Comparison of ENCODE assay signal across 15 cellular contexts in genomic region chr18:22174341-22175148, GRCh38. TPM values are rescaled to one million over a fixed set of nuclear protein-coding genes. Genes with fewer than 3 reads are reported as not detected.
DNase-seq lines count a peak whose midpoint lies in the region; ATAC-seq and TF ChIP-seq lines count a peak whose summit lies in the region.
"Had no signal": no experiment of that assay in that cellular context is flagged by ENCODE, and none has a peak within 500 bp of the region (broad histone marks: within the 10 kb centered on the region; RNA-seq: fewer than 3 reads in every experiment).

No MANE protein-coding gene starts in this region.

- peaks cover 9% of the 10 kb centered on the region for H3K4me1 ChIP-seq in mucosa of descending colon (ENCODE audit: low read depth)
- H3K4me1 ChIP-seq in aorta (ENCODE audit: control insufficient read depth in 1 of 2, insufficient read depth in 2 of 2, low read length in 2 of 2), result no peaks in the 10 kb centered on the region
- H3K4me1 ChIP-seq in SK-N-SH (ENCODE audit: control insufficient read depth in 1 of 2, insufficient read depth in 2 of 2, low read depth in 1 of 2, low read length in 1 of 2), result peaks cover 0 to 2% of the 10 kb centered on the region in 2 experiments; a peak in 1 of 4 replicates

- no peaks in the 10 kb centered on the region for H3K9me2 ChIP-seq in SK-N-SH

- peak overlapping the region; percentile 86 to 87 for H3K27ac ChIP-seq in aorta (ENCODE audit: low read depth in 1 of 2, low read length in 2 of 2)
- no peak overlapping the region for H3K27ac ChIP-seq in SK-N-SH (ENCODE audit: low read depth in 2 of 2, low read length in 1 of 2)

- no peak overlapping the region for H3K9ac ChIP-seq in SK-N-SH

- H3K4me3 ChIP-seq in fibroblast of pulmonary artery (replicated peaks; ENCODE audit: low read depth, low read length) (peak overlapping the region; percentile 70), mucosa of descending colon (no peak overlapping the region), aorta (ENCODE audit: low read length in 2 of 2) (peak overlapping the region; percentile 45 to 85), SK-N-SH (ENCODE audit: low read depth in 2 of 2, low read length in 1 of 2) (no peak overlapping the region)

- WGBS in aorta, 2 donors, result 1 to 3% methylated on average over 6 of the region's 6 CpGs
- 15% methylated on average over 6 of the region's 6 CpGs for WGBS in SK-N-SH (ENCODE audit: low lambda C conversion rate)

- TF ChIP-seq CTCF in fibroblast of pulmonary artery (IDR thresholded peaks at IDR 0.05; ENCODE audit: low read length, missing control alignments) (peak; percentile 10), mucosa of descending colon (IDR thresholded peaks at IDR 0.05) (no peak), SK-N-SH (IDR thresholded peaks at IDR 0.05) (no peak)

- H3K27me3 ChIP-seq in aorta (ENCODE audit: control insufficient read depth in 1 of 2, insufficient read depth in 2 of 2, low read length in 1 of 2) (no peaks in the 10 kb centered on the region), SK-N-SH (ENCODE audit: insufficient read depth) (peaks cover 91% of the 10 kb centered on the region)

- H3K4me2 ChIP-seq in SK-N-SH, result no peak overlapping the region

- no peak for TF ChIP-seq EP300 in SK-N-SH (IDR thresholded peaks at IDR 0.05; ENCODE audit: borderline replicate concordance in 1 of 2, low read depth in 1 of 2, low read length in 1 of 2)

- intact Hi-C loops in Right ventricle myocardium inferior (cut with DNase I), result no loop called here
- intact Hi-C loops in cardiac septum (cut with DNase I), result loop anchor here (2.0 to 5.0 kb wide), 2 partner anchors 93 to 386 kb away; no protein-coding TSS in a partner anchor
- intact Hi-C loops in mucosa of descending colon (cut with DNase I, micrococcal nuclease), result loop anchor here in 1 of 2 donors (5.0 kb wide), 1 partner anchor 173 kb away; no protein-coding TSS in a partner anchor
- intact Hi-C loops in aorta (cut with DNase I), result loop anchor here (5.0 kb wide), 3 partner anchors 173 to 538 kb away; no protein-coding TSS in a partner anchor

- CTCF ChIA-PET in SK-N-SH (lab: Yijun Ruan, JAX), result interaction anchor here (0.7 to 0.9 kb wide), 3 partner anchors 33 to 191 kb away, joined by 3 read pairs; no protein-coding TSS in a partner anchor

- H2AFZ ChIP-seq in SK-N-SH (ENCODE audit: low read depth), result no peak overlapping the region

- no peaks in the 10 kb centered on the region for H3K9me3 ChIP-seq in mucosa of descending colon
- H3K9me3 ChIP-seq in aorta (ENCODE audit: control insufficient read depth, low read length), result no peaks in the 10 kb centered on the region
- H3K9me3 ChIP-seq in SK-N-SH, result no peaks in the 10 kb centered on the region

- DNase-seq in Right ventricle myocardium inferior (ENCODE audit: missing footprints) (no peak), cardiac septum (ENCODE audit: low spot score) (no peak), fibroblast of pulmonary artery (ENCODE audit: low read depth) (peak; percentile 64), mucosa of descending colon (peak in 1 of 3 donors; percentile 46), aorta (no peak), superior temporal gyrus (ENCODE audit: extremely low spot score) (no peak), SK-N-SH (no peak)
- no peak for DNase-seq in NK-92 treated with Interleukin-12 subunit alpha and Interleukin-12 subunit beta, amount 100 ng/mL, for 24 hours (lab: John Stamatoyannopoulos, UW)
- DNase-seq: activated CD4-positive, CD25-positive, alpha-beta regulatory T cell treated with anti-CD3 and anti-CD28 coated beads, Interleukin-2, amount 50 U/mL, for 72 hours; DMS 273 treated with DMSO at 0.1 percent for 48 hours; effector CD8-positive, alpha-beta T cell; HFFc6; hypothalamus; natural killer cell; stimulated activated CD4-positive, alpha-beta T cell treated with anti-CD3 and anti-CD28 coated beads, Interleukin-15, amount 100 ng/mL, for 24 hours had no signal

- no peaks in the 10 kb centered on the region for H3K36me3 ChIP-seq in mucosa of descending colon (ENCODE audit: low read depth)
- H3K36me3 ChIP-seq in aorta (ENCODE audit: control insufficient read depth in 1 of 2, insufficient read depth in 2 of 2, low read length in 1 of 2), result peaks cover 7 to 9% of the 10 kb centered on the region in 2 donors
- no peaks in the 10 kb centered on the region for H3K36me3 ChIP-seq in SK-N-SH (replicated peaks in 1 of 2; ENCODE audit: control insufficient read depth in 1 of 2, insufficient read depth in 2 of 2, low read length in 1 of 2)

- POLR2A ChIA-PET in SK-N-SH (lab: Yijun Ruan, JAX), result no interaction called here

- H3K79me2 ChIP-seq in SK-N-SH (ENCODE audit: insufficient read depth), result no peaks in the 10 kb centered on the region

- no peaks in the 10 kb centered on the region for H4K20me1 ChIP-seq in SK-N-SH (ENCODE audit: insufficient read depth)

- ATAC-seq in Right ventricle myocardium inferior, result peak; percentile 18
- peak; percentile 10 for ATAC-seq in mucosa of descending colon
- no peak for ATAC-seq in aorta (ENCODE audit: low FRiP score)

- no peaks in the 10 kb centered on the region for H3F3A ChIP-seq in SK-N-SH (replicated peaks; ENCODE audit: insufficient read depth)

- no peak for TF ChIP-seq RAD21 in SK-N-SH (IDR thresholded peaks at IDR 0.05; ENCODE audit: low read length)

TF ChIP-seq in SK-N-SH, 30 proteins besides CTCF, POLR2A, EP300 and RAD21:
- TF ChIP-seq RXRA (IDR thresholded peaks at IDR 0.05; ENCODE audit: borderline replicate concordance, low read depth) (no peak), MEF2A (IDR thresholded peaks at IDR 0.05; ENCODE audit: borderline replicate concordance, low read depth) (no peak), TAF1 (IDR thresholded peaks at IDR 0.05; ENCODE audit: borderline replicate concordance, low read depth, low read length) (no peak), GATA2 (CRISPR knock-in tag; IDR thresholded peaks at IDR 0.05) (no peak), MAX (IDR thresholded peaks at IDR 0.05; ENCODE audit: low read depth) (no peak), GABPA (IDR thresholded peaks at IDR 0.05; ENCODE audit: low read depth) (no peak), RCOR1 (IDR thresholded peaks at IDR 0.05; ENCODE audit: low read length) (no peak), FOSL2 (IDR thresholded peaks at IDR 0.05; ENCODE audit: borderline replicate concordance, low read depth) (no peak), NFIC (IDR thresholded peaks at IDR 0.05; ENCODE audit: borderline replicate concordance) (no peak), YY1 (IDR thresholded peaks at IDR 0.05; ENCODE audit: low read depth) (no peak), FOXJ3 (CRISPR knock-in tag; IDR thresholded peaks at IDR 0.05) (no peak), SMC3 (IDR thresholded peaks at IDR 0.05; ENCODE audit: low read depth, low read length) (no peak), TEAD4 (IDR thresholded peaks at IDR 0.05; ENCODE audit: borderline replicate concordance, insufficient read depth) (no peak), CHD2 (IDR thresholded peaks at IDR 0.05; ENCODE audit: low read length, partially characterized antibody) (no peak), ELF1 (IDR thresholded peaks at IDR 0.05) (no peak)
- TF ChIP-seq, protein P1, sequence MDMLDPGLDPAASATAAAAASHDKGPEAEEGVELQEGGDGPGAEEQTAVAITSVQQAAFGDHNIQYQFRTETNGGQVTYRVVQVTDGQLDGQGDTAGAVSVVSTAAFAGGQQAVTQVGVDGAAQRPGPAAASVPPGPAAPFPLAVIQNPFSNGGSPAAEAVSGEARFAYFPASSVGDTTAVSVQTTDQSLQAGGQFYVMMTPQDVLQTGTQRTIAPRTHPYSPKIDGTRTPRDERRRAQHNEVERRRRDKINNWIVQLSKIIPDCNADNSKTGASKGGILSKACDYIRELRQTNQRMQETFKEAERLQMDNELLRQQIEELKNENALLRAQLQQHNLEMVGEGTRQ (IDR thresholded peaks at IDR 0.05; ENCODE audit: borderline replicate concordance, low read depth, low read length), result no peak

RNA-seq across cellular contexts. Expression of gene GATA6, which starts 5.2 kb away (rescaled TPM):
- total RNA-seq in Right ventricle myocardium inferior (56.3 TPM), cardiac septum (76.2 TPM), mucosa of descending colon (10 to 100 TPM; 21.9 to 58.8 (median 43.3) TPM), aorta (10 to 100 TPM; 28.7 to 41.5 TPM)
- polyA plus RNA-seq in aorta (10 to 100 TPM; 16.0 to 32.8 TPM), SK-N-SH (2012; rRNA removed) (not detected in 2 replicates)
- polyA plus RNA-seq in SK-N-SH (2012; cell fraction: cytosol; rRNA removed), result not detected in 2 replicates
- polyA plus RNA-seq in SK-N-SH (2012; cell fraction: nucleus; rRNA removed), result not detected in 2 replicates

Comparison
In these comparisons a context has a peak if more than half of its experiments do, and no peak if none do; other contexts are left out.
1. H3K4me3 ChIP-seq: peak in fibroblast of pulmonary artery (single experiment) and aorta (2 of 2); none in mucosa of descending colon (single experiment) and SK-N-SH (0 of 2).
2. H3K27ac ChIP-seq: peak in aorta (2 of 2); none in SK-N-SH (0 of 2).